16 cellular contexts compared by ENCODE assay signal in genomic region chr21:46116189-46116845, GRCh38. TPM values are rescaled to one million over a fixed set of nuclear protein-coding genes. Genes with fewer than 3 reads are reported as not detected.
A peak's percentile ranks its signal among the peaks of the same experiment; 100 is the strongest.
DNase-seq lines count a peak whose midpoint lies in the region; ATAC-seq and TF ChIP-seq lines count a peak whose summit lies in the region.
"Had no signal": no experiment of that assay in that cellular context is flagged by ENCODE, and none has a peak within 500 bp of the region (broad histone marks: within the 10 kb centered on the region; RNA-seq: fewer than 3 reads in every experiment).

No MANE protein-coding gene starts in this region.

- H3K9me3 ChIP-seq in gastroesophageal sphincter (peaks cover 0 to 7% (median 0%) of the 10 kb centered on the region in 3 donors), aorta (ENCODE audit: control insufficient read depth, low read length) (no peaks in the 10 kb centered on the region)
- H3K9me3 ChIP-seq: transverse colon had no signal

- no peak for TF ChIP-seq POLR2A in gastroesophageal sphincter (IDR thresholded peaks at IDR 0.05)

- H3K27ac ChIP-seq in gastroesophageal sphincter (peak overlapping the region in 3 of 4 donors; percentile 54 to 63 (median 58)), aorta (ENCODE audit: low read depth in 1 of 2, low read length in 2 of 2) (no peak overlapping the region)
- H3K27ac ChIP-seq: neural progenitor cell, transverse colon had no signal

- H3K4me1 Mint-ChIP-seq in nephron progenitor cell = no peaks in the 10 kb centered on the region
- H3K4me1 Mint-ChIP-seq: neural progenitor cell had no signal

- H3K4me1 ChIP-seq in gastroesophageal sphincter (peaks cover 0 to 16% (median 0%) of the 10 kb centered on the region in 3 donors), aorta (ENCODE audit: control insufficient read depth in 1 of 2, insufficient read depth in 2 of 2, low read length in 2 of 2) (no peaks in the 10 kb centered on the region)
- H3K4me1 ChIP-seq: breast epithelium, neural progenitor cell, transverse colon had no signal

- H3K27me3 Mint-ChIP-seq in nephron progenitor cell (ENCODE audit: low read depth, poor library complexity) = no peaks in the 10 kb centered on the region

- H3K9me3 Mint-ChIP-seq in nephron progenitor cell = peaks cover 13% of the 10 kb centered on the region

- no peak overlapping the region for H3K27ac Mint-ChIP-seq in nephron progenitor cell
- H3K27ac Mint-ChIP-seq: neural progenitor cell had no signal

- intact Hi-C loops in Right ventricle myocardium inferior (cut with DNase I) = no loop called here
- intact Hi-C loops in Right ventricle myocardium superior (cut with DNase I) = no loop called here
- intact Hi-C loops in aorta (cut with DNase I) = no loop called here

- peak; percentile 67 for DNase-seq in Right ventricle myocardium inferior (ENCODE audit: missing footprints)
- DNase-seq in Right ventricle myocardium superior = no peak
- DNase-seq in nephron progenitor cell = peak; percentile 2
- DNase-seq in aorta = peak; percentile 27 to 68
- no peak for DNase-seq in MV-4-11 (lab: John Stamatoyannopoulos, UW)
- no peak for DNase-seq in NCI-H1436 (lab: John Stamatoyannopoulos, UW)
- DNase-seq: activated effector memory CD4-positive, alpha-beta T cell treated with Interleukin-2 at 50 U/mL for 16 hours; NCI-H1417; NCI-H526 had no signal

- no peak for TF ChIP-seq EP300 in gastroesophageal sphincter (IDR thresholded peaks at IDR 0.05)

- no peak overlapping the region for H3K4me3 Mint-ChIP-seq in nephron progenitor cell
- H3K4me3 Mint-ChIP-seq: neural progenitor cell had no signal

- ATAC-seq in Right ventricle myocardium inferior (no peak), Right ventricle myocardium superior (ENCODE audit: poor library complexity) (no peak), gastroesophageal sphincter (no peak), aorta (ENCODE audit: low FRiP score) (no peak), HG02870 (IDR thresholded peaks at IDR 0.05; ENCODE audit: unreplicated experiment) (no peak)
- ATAC-seq: Panc1 had no signal

- peaks cover 0 to 97% of the 10 kb centered on the region in 2 donors for H3K36me3 ChIP-seq in gastroesophageal sphincter
- H3K36me3 ChIP-seq in aorta (ENCODE audit: control insufficient read depth in 1 of 2, insufficient read depth in 2 of 2, low read length in 1 of 2) = peaks cover 15 to 52% of the 10 kb centered on the region in 2 donors
- H3K36me3 ChIP-seq: breast epithelium, neural progenitor cell had no signal

- H3K27me3 ChIP-seq in gastroesophageal sphincter = no peaks in the 10 kb centered on the region
- H3K27me3 ChIP-seq in aorta (ENCODE audit: control insufficient read depth in 1 of 2, insufficient read depth in 2 of 2, low read length in 1 of 2) = no peaks in the 10 kb centered on the region
- H3K27me3 ChIP-seq: breast epithelium, neural progenitor cell, transverse colon had no signal

- 90% methylated on average over 6 of the region's 23 CpGs; no CpG with 5 or more reads in 1 of the 2 donors for WGBS in gastroesophageal sphincter (ENCODE audit: low coverage in 1 of 2), 2 donors
- WGBS in aorta, 2 donors = 86 to 89% methylated on average over 18 to 23 of the region's 23 CpGs

- peaks cover 36% of the 10 kb centered on the region for H3K36me3 Mint-ChIP-seq in nephron progenitor cell (ENCODE audit: low read depth)

- TF ChIP-seq CTCF in gastroesophageal sphincter (IDR thresholded peaks at IDR 0.05) = no peak
- TF ChIP-seq CTCF in nephron progenitor cell (IDR thresholded peaks at IDR 0.05) = no peak

- no peak overlapping the region for H3K4me3 ChIP-seq in gastroesophageal sphincter
- H3K4me3 ChIP-seq in aorta (ENCODE audit: low read length in 2 of 2) = no peak overlapping the region
- H3K4me3 ChIP-seq: breast epithelium, neural progenitor cell, transverse colon had no signal

RNA-seq across cellular contexts. Expression of gene COL6A2, which starts 18.4 kb away (rescaled TPM):
- total RNA-seq in Right ventricle myocardium inferior (254 TPM), Right ventricle myocardium superior (191 TPM), gastroesophageal sphincter (1,000 to 10,000 TPM in 3 of 4 donors, 100 to 1,000 TPM in 1; 720 to 1,286 (median 1,215) TPM), aorta (1,000 to 10,000 TPM; 1,386 to 1,431 TPM)
- polyA plus RNA-seq in aorta = 1,000 to 10,000 TPM in 1 of 2 donors, 100 to 1,000 TPM in 1; 335 to 3,611 TPM

RNA-seq across cellular contexts. Expression of gene FTCD, which starts 39.1 kb away (rescaled TPM):
- total RNA-seq in Right ventricle myocardium inferior (1.2 TPM), Right ventricle myocardium superior (1.9 TPM), gastroesophageal sphincter (1 to 10 TPM in 1 of 4 donors, under 1 TPM in 1, not detected in 2; 0.31 to 1.5 TPM), aorta (1 to 10 TPM; 1.1 to 2.6 TPM)
- polyA plus RNA-seq in aorta = 1 to 10 TPM in 1 of 2 donors, under 1 TPM in 1; 0.50 to 8.7 TPM
- total RNA-seq: T-helper 1 cell treated with Interleukin-12 subunit alpha and Interleukin-12 subunit beta and Interleukin-4 antibody, amounts not matched to agents 30 ng/mL and 1 ng/mL, for 36 hours; transverse colon had no signal

Comparison
In these comparisons a context has a peak if more than half of its experiments do, and no peak if none do; other contexts are left out.
1. DNase-seq: peak in Right ventricle myocardium inferior (single experiment), nephron progenitor cell (single experiment) and aorta (2 of 2); none in Right ventricle myocardium superior (single experiment), MV-4-11 (single experiment) and NCI-H1436 (single experiment).
2. H3K27ac ChIP-seq: peak in gastroesophageal sphincter (3 of 4); none in aorta (0 of 2).